16 cellular contexts compared by ENCODE assay signal in the genomic region with DNA sequence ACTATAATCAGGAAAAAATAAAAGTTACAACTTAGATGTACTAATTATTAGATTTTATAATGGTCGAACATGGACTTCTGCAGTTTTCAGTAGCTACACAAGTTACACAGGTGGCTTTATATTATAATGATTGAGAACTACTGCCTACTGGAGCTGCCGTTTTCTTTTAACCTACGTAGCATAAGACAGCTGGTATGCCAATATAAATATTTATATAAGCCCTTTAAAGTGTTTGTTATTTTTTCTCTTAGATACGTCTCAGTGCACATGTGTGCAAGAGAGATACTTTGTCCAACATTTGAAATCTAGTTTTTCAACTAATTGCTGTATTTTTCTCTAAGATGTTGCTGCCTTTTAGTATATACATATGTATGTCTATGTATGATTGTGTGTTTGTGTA. TPM values are rescaled to one million over a fixed set of nuclear protein-coding genes. Genes with fewer than 3 reads are reported as not detected.
"Had no signal": no experiment of that assay in that cellular context is flagged by ENCODE, and none has a peak within 500 bp of the region (broad histone marks: within the 10 kb centered on the region; RNA-seq: fewer than 3 reads in every experiment).

No MANE protein-coding gene starts in this region.

- DNase-seq: activated CD4-positive, alpha-beta T cell treated with anti-CD3 and anti-CD28 coated beads for 4 hours; activated naive CD4-positive, alpha-beta T cell treated with anti-CD3 and anti-CD28 coated beads, Interleukin-2, amount 10 ng/mL, durations not matched to agents 7 days and 5 days; activated T-cell treated with anti-CD3 and anti-CD28 coated beads for 4 hours; cerebellar nuclear complex; endodermal cell; foreskin keratinocyte; left lung; spleen; stimulated activated CD4-positive, alpha-beta T cell treated with anti-CD3 and anti-CD28 coated beads, Interleukin-1b, Interleukin-23, amount 100 ng/mL, for 48 hours; T-helper 9 cell; tibial artery had no signal

- H3K9me3 ChIP-seq: left lung, spleen, tibial artery, vagina had no signal

- H3K27ac ChIP-seq: foreskin keratinocyte, left lung, spleen, tibial artery, vagina had no signal

- ATAC-seq: esophagus mucosa; foreskin keratinocyte; left lung; sciatic nerve; stimulated activated memory B cell treated with anti-CD40 and anti-IgM and Interleukin-4, amounts not matched to agents 10 μg/mL and 1 μg/mL and 100 μg/mL, for 72 hours had no signal

- H3K4me3 ChIP-seq: left lung, spleen, tibial artery, vagina had no signal

- H3K27me3 ChIP-seq: foreskin keratinocyte, left lung, spleen, tibial artery, vagina had no signal

RNA-seq across cellular contexts. Expression of a gene that starts 42.4 kb away (rescaled TPM):
- polyA plus RNA-seq: foreskin keratinocyte, neural cell, spleen had no signal
